ENCODE assay signal across 8 cellular contexts in genomic region chr5:1516615-1517601, GRCh38. TPM values are rescaled to one million over a fixed set of nuclear protein-coding genes. Genes with fewer than 3 reads are reported as not detected.
DNase-seq lines count a peak whose midpoint lies in the region; ATAC-seq, FAIRE-seq and TF ChIP-seq lines count a peak whose summit lies in the region.

No MANE protein-coding gene starts in this region.

- FAIRE-seq in RCC 7860 (lab: Jason Lieb, UNC) (peak; percentile 77), pancreas (lab: Jason Lieb, UNC) (no peak)

- intact Hi-C loops in Caco-2 (cut with micrococcal nuclease; ENCODE audit: unreplicated experiment) (loop anchor here (10.0 kb wide), 1 partner anchor 88 kb away; no protein-coding TSS in a partner anchor), pancreas (cut with DNase I) (no loop called here)

- H3K36me3 ChIP-seq in Caco-2 (ENCODE audit: control insufficient read depth, insufficient read depth, low read length) (peaks cover 3% of the 10 kb centered on the region; the same call in 1 of the 2 replicates), pancreas (no peaks in the 10 kb centered on the region)

- H3K4me3 ChIP-seq in Caco-2 (ENCODE audit: low read depth, low read length) (no peak overlapping the region), fibroblast of the aortic adventitia (ENCODE audit: low read depth, low read length) (no peak overlapping the region), pancreas (no peak overlapping the region)

- DNase-seq in Caco-2 (peak in 1 of 2 experiments; percentile 34), RCC 7860 (ENCODE audit: low spot score) (peak; percentile 82), fibroblast of the aortic adventitia (ENCODE audit: low read depth) (peak; percentile 74), pancreas (peak in 4 of 6 donors; percentile 4 to 46 (median 28)), iPS-NIHi11 (ENCODE audit: low spot score) (no peak), NCI-H524 treated with DMSO at 0.1 percent for 48 hours (lab: John Stamatoyannopoulos, UW) (no peak)
- DNase-seq in activated CD4-positive, alpha-beta T cell treated with anti-CD3 and anti-CD28 coated beads for 4 hours = no peak

- H3K27ac ChIP-seq in pancreas = no peak overlapping the region

- H3K36me3 Mint-ChIP-seq in Caco-2 (ENCODE audit: insufficient read depth, unreplicated experiment) = peaks cover 58% of the 10 kb centered on the region

- peak in 1 of 4 donors; percentile 40 for ATAC-seq in pancreas
- no peak for ATAC-seq in HG02884 (IDR thresholded peaks at IDR 0.05; ENCODE audit: unreplicated experiment)

- H3K27me3 Mint-ChIP-seq in Caco-2 (ENCODE audit: insufficient read depth, unreplicated experiment) = no peaks in the 10 kb centered on the region

- CTCF ChIA-PET in Caco-2 (lab: Charles Lee) = no interaction called here

- peak overlapping the region; percentile 79 for H3K27ac Mint-ChIP-seq in Caco-2 (ENCODE audit: unreplicated experiment)

- H3K27me3 ChIP-seq in Caco-2 (replicated peaks; ENCODE audit: control insufficient read depth, insufficient read depth, low read length) (no peaks in the 10 kb centered on the region), pancreas (no peaks in the 10 kb centered on the region)

- H3K4me3 Mint-ChIP-seq in Caco-2 (ENCODE audit: unreplicated experiment) = no peak overlapping the region

- BruUV-seq in Caco-2 (replicated peaks; lab: Mats Ljungman, UMichigan) = no TSS peak

- H3K9me3 ChIP-seq in Caco-2 (no peaks in the 10 kb centered on the region), pancreas (no peaks in the 10 kb centered on the region)

- no peaks in the 10 kb centered on the region for H3K9me3 Mint-ChIP-seq in Caco-2 (ENCODE audit: unreplicated experiment)

- peaks cover 17% of the 10 kb centered on the region for H3K4me1 Mint-ChIP-seq in Caco-2 (ENCODE audit: low read depth, unreplicated experiment)

- POLR2A ChIA-PET in Caco-2 (lab: Charles Lee) = no interaction called here

- TF ChIP-seq CTCF in Caco-2 (IDR thresholded peaks at IDR 0.05; ENCODE audit: insufficient read depth in 1 of 2, low read depth in 1 of 2, low read length in 1 of 2, severe bottlenecking in 1 of 2, unreplicated experiment in 1 of 2) (no peak), fibroblast of the aortic adventitia (IDR thresholded peaks at IDR 0.05; ENCODE audit: insufficient read depth, low read length) (no peak), pancreas (IDR thresholded peaks at IDR 0.05) (no peak)

- 83 to 86% methylated on average over 19 of the region's 19 CpGs for WGBS in pancreas, 2 donors

- H3K4me1 ChIP-seq in Caco-2 (peaks cover 31% of the 10 kb centered on the region), pancreas (no peaks in the 10 kb centered on the region)

RNA-seq across cellular contexts. Expression of gene LPCAT1, which starts 6.9 kb away (rescaled TPM):
- total RNA-seq in Caco-2 (2022) (49.3 and 52.8 TPM in 2 replicates), fibroblast of the aortic adventitia (ENCODE audit: low replicate concordance) (41.3 and 56.0 TPM in 2 replicates), pancreas (10 to 100 TPM in 2 of 6 donors, 1 to 10 TPM in 4; 6.5 to 26.1 (median 7.8) TPM)
- polyA plus RNA-seq in pancreas = 10 to 100 TPM; 19.2 to 19.7 TPM

Comparison
In these comparisons a context has a peak if more than half of its experiments do, and no peak if none do; other contexts are left out.
1. DNase-seq: peak in RCC 7860 (single experiment), fibroblast of the aortic adventitia (single experiment) and pancreas (4 of 6); none in iPS-NIHi11 (single experiment), activated CD4-positive, alpha-beta T cell treated with anti-CD3 and anti-CD28 coated beads for 4 hours (0 of 2) and NCI-H524 treated with DMSO at 0.1 percent for 48 hours (single experiment).